Comparison of ENCODE assay signal across 18 cellular contexts in the genomic region with DNA sequence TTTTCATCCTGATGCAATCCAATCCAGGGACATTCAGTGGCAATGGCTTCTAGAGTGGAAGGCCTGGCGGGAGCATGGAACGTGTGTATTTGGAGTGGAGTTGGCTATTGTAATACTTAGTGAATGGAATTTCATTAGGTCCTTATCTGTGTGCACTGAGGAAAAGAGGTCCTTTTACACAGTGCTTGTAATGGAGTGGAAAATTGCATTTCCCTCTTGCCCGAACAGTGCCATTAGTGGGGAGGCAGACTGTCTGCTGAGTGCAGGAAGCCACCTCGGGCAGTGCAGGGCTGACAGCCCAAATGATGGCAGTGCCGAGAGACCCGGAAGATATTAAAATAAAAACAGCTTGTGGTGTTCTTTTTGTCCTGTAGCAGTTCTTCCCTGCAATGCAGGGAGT.
DNase-seq lines count a peak whose midpoint lies in the region; ATAC-seq and TF ChIP-seq lines count a peak whose summit lies in the region.
"Had no signal": no experiment of that assay in that cellular context is flagged by ENCODE, and none has a peak within 500 bp of the region (broad histone marks: within the 10 kb centered on the region; RNA-seq: fewer than 3 reads in every experiment).

No MANE protein-coding gene starts in this region.

- H3K4me2 ChIP-seq in mesenchymal stem cell (ENCODE audit: low read length, poor library complexity, severe bottlenecking), result no peak overlapping the region
- H3K4me2 ChIP-seq in osteoblast (ENCODE audit: insufficient read depth, low read length), result no peak overlapping the region

- H3K79me2 ChIP-seq in osteoblast (ENCODE audit: insufficient read depth, low read length), result no peaks in the 10 kb centered on the region

- H3K18ac ChIP-seq in mesenchymal stem cell (ENCODE audit: low read depth in 1 of 2, low read length in 2 of 2), result no peak overlapping the region

- peak overlapping the region; percentile 39 for H4K91ac ChIP-seq in mesenchymal stem cell (ENCODE audit: low read length)

- no peaks in the 10 kb centered on the region for H3K27me3 ChIP-seq in BE2C
- no peaks in the 10 kb centered on the region for H3K27me3 ChIP-seq in mesenchymal stem cell (ENCODE audit: control insufficient read depth in 1 of 2, insufficient read depth in 1 of 2, low read length in 2 of 2)
- no peaks in the 10 kb centered on the region for H3K27me3 ChIP-seq in osteoblast (ENCODE audit: insufficient read depth, low read length)

- H2BK15ac ChIP-seq in mesenchymal stem cell (ENCODE audit: low read depth, poor library complexity, severe bottlenecking), result no peak overlapping the region

- H3K27ac ChIP-seq in mesenchymal stem cell (ENCODE audit: low read length, poor library complexity, severe bottlenecking) (no peak overlapping the region), osteoblast (ENCODE audit: low read depth, low read length) (no peak overlapping the region)
- H3K27ac ChIP-seq: C4-2B had no signal

- H3K36me3 ChIP-seq in BE2C (no peaks in the 10 kb centered on the region), mesenchymal stem cell (ENCODE audit: control insufficient read depth in 1 of 2, insufficient read depth in 2 of 2, low read depth in 1 of 2, low read length in 2 of 2) (no peaks in the 10 kb centered on the region), osteoblast (ENCODE audit: insufficient read depth, low read length) (no peaks in the 10 kb centered on the region)

- no peak overlapping the region for H4K8ac ChIP-seq in mesenchymal stem cell (ENCODE audit: low read length)

- WGBS in mesenchymal stem cell, result 94% methylated on average over 6 of the region's 6 CpGs

- DNase-seq in BE2C (peak; percentile 16), NCI-H1436 (lab: John Stamatoyannopoulos, UW) (peak; percentile 46), NCI-H345 treated with DMSO at 0.1 percent for 48 hours (lab: John Stamatoyannopoulos, UW; ENCODE audit: unreplicated experiment) (peak; percentile 37), mesenchymal stem cell (no peak), osteoblast (ENCODE audit: insufficient read length, low spot score, missing footprints) (no peak), NCI-H2081 (lab: John Stamatoyannopoulos, UW) (no peak), cerebellar nuclear complex (lab: John Stamatoyannopoulos, UW) (no peak)
- DNase-seq: DMS53, GOT3, HFFc6, KBM-7, NCI-H1048, NCI-H2029, NCI-H510A, SHP77 treated with DMSO at 0.1 percent for 48 hours, SW 1271 had no signal

- ATAC-seq in GM21528 (IDR thresholded peaks at IDR 0.05; ENCODE audit: low FRiP score, unreplicated experiment), result no peak

- H3K9me3 ChIP-seq in BE2C (no peaks in the 10 kb centered on the region), mesenchymal stem cell (ENCODE audit: control insufficient read depth, low read length) (no peaks in the 10 kb centered on the region), osteoblast (ENCODE audit: low read depth, low read length) (no peaks in the 10 kb centered on the region)

- H3K79me1 ChIP-seq in mesenchymal stem cell (replicated peaks; ENCODE audit: low read length, poor library complexity, severe bottlenecking), result no peaks in the 10 kb centered on the region

- no peaks in the 10 kb centered on the region for H4K20me1 ChIP-seq in osteoblast (ENCODE audit: insufficient read depth, low read length)

- TF ChIP-seq CTCF in BE2C (IDR thresholded peaks at IDR 0.05; ENCODE audit: low read depth, low read length), result no peak
- TF ChIP-seq CTCF in osteoblast (IDR thresholded peaks at IDR 0.05; ENCODE audit: extremely low read depth, low read depth, low read length), result no peak

- H2BK120ac ChIP-seq in mesenchymal stem cell (ENCODE audit: low read depth, low read length), result no peak overlapping the region

- no peak overlapping the region for H2BK5ac ChIP-seq in mesenchymal stem cell (ENCODE audit: low read depth, low read length, poor library complexity, severe bottlenecking)

- no peak overlapping the region for H3K9ac ChIP-seq in mesenchymal stem cell (ENCODE audit: low read length)

- H3K14ac ChIP-seq in mesenchymal stem cell (ENCODE audit: low read length in 2 of 2), result no peak overlapping the region

- no peak overlapping the region for H3K23ac ChIP-seq in mesenchymal stem cell (ENCODE audit: low read length in 2 of 2)

- H2AFZ ChIP-seq in mesenchymal stem cell (ENCODE audit: low read depth, low read length), result no peak overlapping the region
- H2AFZ ChIP-seq in osteoblast (ENCODE audit: low read length), result no peak overlapping the region

- no peak overlapping the region for H2AK5ac ChIP-seq in mesenchymal stem cell (ENCODE audit: low read length, severe bottlenecking)

- H3K4me1 ChIP-seq in BE2C (no peaks in the 10 kb centered on the region), mesenchymal stem cell (ENCODE audit: control insufficient read depth, insufficient read depth, low read depth, low read length) (no peaks in the 10 kb centered on the region), osteoblast (ENCODE audit: insufficient read depth, low read length) (no peaks in the 10 kb centered on the region)

- H3K4ac ChIP-seq in mesenchymal stem cell (ENCODE audit: low read depth in 1 of 2, low read length in 2 of 2), result no peak overlapping the region

- H2BK12ac ChIP-seq in mesenchymal stem cell (ENCODE audit: low read length in 2 of 2), result no peak overlapping the region

- H3K4me3 ChIP-seq in BE2C (ENCODE audit: low read depth, low read length) (no peak overlapping the region), mesenchymal stem cell (ENCODE audit: insufficient read depth in 1 of 2, low read depth in 1 of 2, low read length in 2 of 2) (no peak overlapping the region), osteoblast (ENCODE audit: insufficient read depth, low read length) (no peak overlapping the region)

Comparison
In these comparisons a context has a peak if more than half of its experiments do, and no peak if none do; other contexts are left out.
1. DNase-seq: peak in BE2C (single experiment), NCI-H1436 (single experiment) and NCI-H345 treated with DMSO at 0.1 percent for 48 hours (single experiment); none in mesenchymal stem cell (single experiment), osteoblast (single experiment), NCI-H2081 (0 of 2) and cerebellar nuclear complex (0 of 2).